ENCODE assay signal across 32 cellular contexts in the genomic region with DNA sequence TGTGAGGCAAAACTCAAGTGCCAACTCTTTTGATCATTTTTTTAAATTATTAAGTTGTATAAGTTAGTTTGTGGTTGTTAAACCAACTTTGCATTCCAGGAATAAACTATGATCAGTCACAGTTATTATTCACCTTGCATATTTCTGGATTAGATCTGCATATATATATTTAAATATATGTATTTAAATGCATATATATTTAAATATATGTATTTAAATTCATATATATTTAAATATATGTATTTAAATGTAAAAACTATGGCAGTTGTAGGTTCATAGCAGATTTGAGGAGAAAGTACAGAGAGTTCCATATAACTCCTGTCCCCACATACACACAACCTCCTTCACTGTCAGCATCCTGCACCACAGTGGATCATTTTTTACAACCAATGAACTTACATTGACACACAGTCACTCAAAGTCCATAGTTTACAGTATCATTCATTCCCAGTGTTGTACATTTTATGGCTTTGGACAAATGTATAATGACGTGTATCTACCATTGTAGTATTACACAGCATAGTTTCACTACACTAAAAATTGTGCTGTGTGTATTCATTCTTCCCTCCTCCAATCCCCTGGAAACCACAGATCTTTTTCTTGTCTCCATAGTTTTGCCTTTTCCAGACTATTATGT.
"Had no signal": no experiment of that assay in that cellular context is flagged by ENCODE, and none has a peak within 500 bp of the region (broad histone marks: within the 10 kb centered on the region; RNA-seq: fewer than 3 reads in every experiment).

No MANE protein-coding gene starts in this region.

- DNase-seq: activated CD4-positive, alpha-beta memory T cell treated with anti-CD3 and anti-CD28 coated beads, Interleukin-2, amount 10 ng/mL, durations not matched to agents 7 days and 5 days; activated CD4-positive, alpha-beta T cell treated with anti-CD3 and anti-CD28 coated beads for 1 hour; activated CD4-positive, alpha-beta T cell treated with anti-CD3 and anti-CD28 coated beads for 36 hours; activated CD4-positive, alpha-beta T cell treated with anti-CD3 and anti-CD28 coated beads for 48 hours; activated CD4-positive, alpha-beta T cell treated with anti-CD3 and anti-CD28 coated beads, Interleukin-2, amount 10 ng/mL, durations not matched to agents 7 days and 5 days; activated CD4-positive, alpha-beta T cell treated with anti-CD3 and anti-CD28 coated beads, Interleukin-2, amount 50 U/mL, for 48 hours; activated CD4-positive, CD25-positive, alpha-beta regulatory T cell; activated CD8-positive, alpha-beta memory T cell treated with anti-CD3 and anti-CD28 coated beads for 24 hours; activated CD8-positive, alpha-beta memory T cell treated with anti-CD3 and anti-CD28 coated beads, Interleukin-2, amount 10 ng/mL, durations not matched to agents 7 days and 5 days; activated CD8-positive, alpha-beta memory T cell treated with anti-CD3 and anti-CD28 coated beads, Interleukin-2, amount 50 U/mL, for 48 hours; activated CD8-positive, alpha-beta T cell treated with anti-CD3 and anti-CD28 coated beads, Interleukin-2, amount 10 ng/mL, durations not matched to agents 7 days and 5 days; activated effector memory CD4-positive, alpha-beta T cell treated with Interleukin-2 at 50 U/mL for 16 hours; activated gamma-delta T cell; activated naive CD4-positive, alpha-beta T cell treated with anti-CD3 and anti-CD28 coated beads, Interleukin-2, amount 10 ng/mL, durations not matched to agents 7 days and 5 days; activated naive CD4-positive, alpha-beta T cell treated with Interleukin-2 at 50 U/mL for 16 hours; activated naive CD8-positive, alpha-beta T cell treated with anti-CD3 and anti-CD28 coated beads, Interleukin-2, amount 10 ng/mL, durations not matched to agents 7 days and 5 days; activated naive CD8-positive, alpha-beta T cell treated with anti-CD3 and anti-CD28 coated beads, Interleukin-2, amount 50 U/mL, for 24 hours; activated T-cell treated with anti-CD3 and anti-CD28 coated beads, Interleukin-2, amount 50 U/mL, for 24 hours; activated T-cell treated with anti-CD3 and anti-CD28 coated beads, Interleukin-2, amount 50 U/mL, for 48 hours; amygdala; anterior cingulate cortex; caudate nucleus; cerebellar nuclear complex; T-helper 1 cell; T-helper 2 cell; T-helper 9 cell had no signal

- H3K27ac ChIP-seq: ascending aorta, cardiac muscle cell, VCaP had no signal

- H3K27me3 ChIP-seq: ascending aorta, cardiac muscle cell had no signal

- H3K4me1 ChIP-seq: ascending aorta had no signal

- H3K4me3 ChIP-seq: ascending aorta, cardiac muscle cell had no signal

- H3K36me3 ChIP-seq: cardiac muscle cell had no signal

- ATAC-seq: activated CD4-positive, alpha-beta T cell treated with anti-CD3 and anti-CD28 coated beads for 36 hours; activated CD4-positive, CD25-positive, alpha-beta regulatory T cell treated with anti-CD3 and anti-CD28 coated beads, Interleukin-2, amount 50 U/mL, for 24 hours; activated CD8-positive, alpha-beta memory T cell treated with anti-CD3 and anti-CD28 coated beads, Interleukin-2, amount 10 ng/mL, durations not matched to agents 7 days and 5 days; activated CD8-positive, alpha-beta T cell treated with anti-CD3 and anti-CD28 coated beads, Interleukin-2, amount 10 ng/mL, durations not matched to agents 7 days and 5 days; activated naive CD8-positive, alpha-beta T cell treated with anti-CD3 and anti-CD28 coated beads, Interleukin-2, amount 50 U/mL, for 24 hours had no signal

- FAIRE-seq: bronchial epithelial cell, TTC549 had no signal
